16 cellular contexts compared by ENCODE assay signal in the genomic region with DNA sequence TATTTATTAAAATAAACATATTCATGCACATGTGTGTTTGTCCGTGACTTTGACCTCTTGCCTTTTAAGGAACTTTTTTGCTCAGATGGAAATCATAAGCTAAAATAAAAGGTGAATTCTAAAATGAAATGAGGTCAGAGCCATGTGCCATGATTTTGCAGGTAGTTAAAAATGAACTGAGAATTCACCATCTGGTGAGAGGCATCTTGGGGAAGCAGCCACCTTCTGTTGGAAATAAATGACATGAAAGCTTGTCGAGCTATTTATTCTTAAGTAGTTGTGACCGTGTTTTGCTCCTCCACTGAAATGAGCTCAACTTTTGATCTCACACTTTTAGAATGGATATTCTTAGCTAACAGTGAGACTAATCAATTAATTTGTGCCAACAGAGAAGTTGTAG.
DNase-seq lines count a peak whose midpoint lies in the region; ATAC-seq lines count a peak whose summit lies in the region.
"Had no signal": no experiment of that assay in that cellular context is flagged by ENCODE, and none has a peak within 500 bp of the region (broad histone marks: within the 10 kb centered on the region; RNA-seq: fewer than 3 reads in every experiment).

No MANE protein-coding gene starts in this region.

- ATAC-seq in activated CD4-positive, CD25-positive, alpha-beta regulatory T cell treated with anti-CD3 and anti-CD28 coated beads, Interleukin-2, amount 50 U/mL, for 24 hours: no peak
- ATAC-seq: GM12878, GM23338, HCT116 had no signal

- DNase-seq in NCI-H82 (lab: John Stamatoyannopoulos, UW): peak; percentile 25
- DNase-seq in NCI-H82 treated with DMSO at 0.1 percent for 48 hours (lab: John Stamatoyannopoulos, UW; ENCODE audit: unreplicated experiment): no peak
- peak; percentile 82 for DNase-seq in NCI-H2171 treated with DMSO at 0.1 percent for 48 hours (lab: John Stamatoyannopoulos, UW)
- peak; percentile 47 to 82 for DNase-seq in cerebellar nuclear complex (lab: John Stamatoyannopoulos, UW)
- DNase-seq in GM19238 (ENCODE audit: insufficient read length, low spot score): no peak
- DNase-seq in COR-L47 (lab: John Stamatoyannopoulos, UW): no peak
- DNase-seq: Caco-2; CD4-positive, alpha-beta memory T cell; DMS153; DND-41; GDM1; H9 had no signal

Comparison
In these comparisons a context has a peak if more than half of its experiments do, and no peak if none do; other contexts are left out.
1. DNase-seq: peak in NCI-H82 (single experiment), NCI-H2171 treated with DMSO at 0.1 percent for 48 hours (single experiment) and cerebellar nuclear complex (2 of 2); none in NCI-H82 treated with DMSO at 0.1 percent for 48 hours (single experiment), GM19238 (single experiment) and COR-L47 (single experiment).